ENCODE assay signal across 21 cellular contexts in the genomic region with DNA sequence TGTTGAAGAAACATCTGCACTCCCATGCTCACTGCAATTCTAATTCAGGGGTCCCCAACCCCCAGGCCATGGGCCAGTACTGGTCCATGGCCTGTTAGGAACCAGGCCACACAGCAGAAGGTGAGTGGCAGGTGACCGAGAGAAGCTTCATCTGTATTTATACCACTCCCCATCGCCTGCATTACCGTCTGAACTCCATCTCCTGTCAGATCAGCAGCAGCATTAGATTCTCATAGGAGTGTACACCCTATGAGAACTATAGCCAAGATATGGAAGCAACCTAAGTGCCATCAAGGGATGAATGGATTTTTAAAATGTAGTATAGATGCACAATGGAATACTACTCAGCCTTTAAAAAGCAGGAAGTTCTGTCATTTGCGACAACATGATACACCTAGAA.
"Had no signal": no experiment of that assay in that cellular context is flagged by ENCODE, and none has a peak within 500 bp of the region (broad histone marks: within the 10 kb centered on the region; RNA-seq: fewer than 3 reads in every experiment).

No MANE protein-coding gene starts in this region.

- H3K4me3 ChIP-seq: colonic mucosa, esophagus squamous epithelium, gastrocnemius medialis, heart right ventricle, left lung, lower lobe of right lung, mucosa of descending colon had no signal

- FAIRE-seq: islet of Langerhans, keratinocyte had no signal

- H3K36me3 ChIP-seq: colonic mucosa, esophagus squamous epithelium, gastrocnemius medialis, left lung, lower lobe of right lung had no signal

- H3K4me1 ChIP-seq: colonic mucosa, esophagus squamous epithelium, gastrocnemius medialis, left lung, lower lobe of right lung had no signal

- H3K27me3 ChIP-seq: colonic mucosa, esophagus squamous epithelium, gastrocnemius medialis, heart right ventricle, left lung had no signal

- H3K9me3 Mint-ChIP-seq: dendritic cell treated with granulocyte-macrophage colony-stimulating factor and Interleukin-4, amounts not matched to agents 40 ng/mL and 50 ng/mL, for 4 days; effector memory CD8-positive, alpha-beta T cell; mesothelial cell of epicardium had no signal

- H3K27ac Mint-ChIP-seq: dendritic cell treated with granulocyte-macrophage colony-stimulating factor and Interleukin-4, amounts not matched to agents 40 ng/mL and 50 ng/mL, for 4 days; effector memory CD8-positive, alpha-beta T cell; endodermal cell; mesothelial cell of epicardium had no signal

- H3K27me3 Mint-ChIP-seq: dendritic cell treated with granulocyte-macrophage colony-stimulating factor and Interleukin-4, amounts not matched to agents 40 ng/mL and 50 ng/mL, for 4 days; effector memory CD8-positive, alpha-beta T cell had no signal

- H3K9me3 ChIP-seq: colonic mucosa, esophagus squamous epithelium, gastrocnemius medialis, heart right ventricle, left lung, lower lobe of right lung, mucosa of descending colon had no signal

- H3K27ac ChIP-seq: colonic mucosa, epithelial cell of prostate, gastrocnemius medialis, heart right ventricle, left lung, lower lobe of right lung had no signal

- H3K4me3 Mint-ChIP-seq: dendritic cell treated with granulocyte-macrophage colony-stimulating factor and Interleukin-4, amounts not matched to agents 40 ng/mL and 50 ng/mL, for 4 days; effector memory CD8-positive, alpha-beta T cell; endodermal cell; mesothelial cell of epicardium had no signal

- H3K4me1 Mint-ChIP-seq: mesothelial cell of epicardium had no signal

- DNase-seq: colonic mucosa; cortex of kidney; effector CD8-positive, alpha-beta T cell; effector memory CD8-positive, alpha-beta T cell; endodermal cell; esophagus squamous epithelium; foreskin fibroblast; gastrocnemius medialis; glutamatergic neuron; heart right ventricle; left cardiac atrium; left lung; left ventricle myocardium superior; lower lobe of right lung; mesenchymal stem cell; mucosa of descending colon had no signal
